Comparison of ENCODE assay signal across 21 cellular contexts in the genomic region with DNA sequence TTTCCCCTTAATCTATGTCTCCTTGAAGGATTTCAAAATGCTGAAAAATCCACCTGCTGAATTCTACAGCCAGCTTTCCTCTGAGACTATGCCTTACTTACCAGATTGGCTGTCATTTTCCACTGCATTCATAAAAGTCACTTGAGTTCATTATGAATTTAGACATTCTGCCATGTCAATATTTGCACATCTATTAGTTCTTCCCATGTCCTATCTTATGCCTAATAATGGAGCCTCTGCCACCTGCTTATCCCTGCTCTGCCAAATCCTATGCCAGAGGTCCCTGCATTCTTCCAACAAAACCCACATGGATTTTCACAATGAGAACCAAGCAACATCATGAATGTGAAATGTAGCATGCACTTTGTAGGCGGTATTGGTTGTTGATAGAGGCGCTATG. TPM values are rescaled to one million over a fixed set of nuclear protein-coding genes. Genes with fewer than 3 reads are reported as not detected.
A peak's percentile ranks its signal among the peaks of the same experiment; 100 is the strongest.
DNase-seq lines count a peak whose midpoint lies in the region; FAIRE-seq and TF ChIP-seq lines count a peak whose summit lies in the region.
"Had no signal": no experiment of that assay in that cellular context is flagged by ENCODE, and none has a peak within 500 bp of the region (broad histone marks: within the 10 kb centered on the region; RNA-seq: fewer than 3 reads in every experiment).

No MANE protein-coding gene starts in this region.

- H3K27me3 Mint-ChIP-seq in HFFc6 (ENCODE audit: insufficient read depth): no peaks in the 10 kb centered on the region

- H3K9me3 ChIP-seq in mesenchymal stem cell (ENCODE audit: control insufficient read depth, low read length): no peaks in the 10 kb centered on the region
- H3K9me3 ChIP-seq: SK-N-SH had no signal

- TF ChIP-seq CTCF in LNCaP clone FGC (IDR thresholded peaks at IDR 0.05; ENCODE audit: control insufficient read depth, extremely low read depth, insufficient read depth): no peak
- no peak for TF ChIP-seq CTCF in HFFc6 (IDR thresholded peaks at IDR 0.05)

- no peaks in the 10 kb centered on the region for H3K27me3 ChIP-seq in mesenchymal stem cell (ENCODE audit: control insufficient read depth in 1 of 2, insufficient read depth in 1 of 2, low read length in 2 of 2)

- H2BK15ac ChIP-seq in mesenchymal stem cell (ENCODE audit: low read depth, poor library complexity, severe bottlenecking): no peak overlapping the region

- no peak overlapping the region for H4K91ac ChIP-seq in mesenchymal stem cell (ENCODE audit: low read length)

- no peaks in the 10 kb centered on the region for H3K4me1 ChIP-seq in mesenchymal stem cell (ENCODE audit: control insufficient read depth, insufficient read depth, low read depth, low read length)

- H3K27ac Mint-ChIP-seq in HFFc6: no peak overlapping the region
- H3K27ac Mint-ChIP-seq: GM23338 had no signal

- H3K36me3 Mint-ChIP-seq in HFFc6 (ENCODE audit: low read depth): no peaks in the 10 kb centered on the region

- H3K23ac ChIP-seq in mesenchymal stem cell (ENCODE audit: low read length in 2 of 2): no peak overlapping the region

- no peak overlapping the region for H3K4me2 ChIP-seq in mesenchymal stem cell (ENCODE audit: low read length, poor library complexity, severe bottlenecking)
- H3K4me2 ChIP-seq: GM23338, PC-9, SK-N-SH had no signal

- no peak overlapping the region for H3K4me3 ChIP-seq in LNCaP clone FGC (ENCODE audit: low read depth, low read length)
- peak overlapping the region in 1 of 2 experiments; percentile 26 for H3K4me3 ChIP-seq in mesenchymal stem cell (ENCODE audit: insufficient read depth in 1 of 2, low read depth in 1 of 2, low read length in 2 of 2)
- H3K4me3 ChIP-seq: GM23338, K562, PC-9 had no signal

- DNase-seq in NCI-H345 (lab: John Stamatoyannopoulos, UW) (peak; percentile 1), NCI-H345 treated with DMSO at 0.1 percent for 48 hours (lab: John Stamatoyannopoulos, UW; ENCODE audit: unreplicated experiment) (no peak), LNCaP clone FGC (ENCODE audit: low read depth) (peak; percentile 89), NCI-H69 (lab: John Stamatoyannopoulos, UW) (peak; percentile 75), mesenchymal stem cell (no peak), hepatic stellate cell (ENCODE audit: low spot score) (no peak), HFFc6 (no peak), GM12891 (ENCODE audit: insufficient read length, low spot score) (no peak)
- DNase-seq: DMS79 treated with DMSO at 0.1 percent for 48 hours, NCI-H1092 treated with DMSO at 0.1 percent for 48 hours, NCI-H2081 treated with DMSO at 0.1 percent for 48 hours, NCI-H524, PC-9, SK-N-SH, T-helper 1 cell had no signal

- H2AK5ac ChIP-seq in mesenchymal stem cell (ENCODE audit: low read length, severe bottlenecking): no peak overlapping the region

- no peaks in the 10 kb centered on the region for H3K79me1 ChIP-seq in mesenchymal stem cell (replicated peaks; ENCODE audit: low read length, poor library complexity, severe bottlenecking)

- WGBS in mesenchymal stem cell: no CpG with 5 or more reads among the region's 2 CpGs

- peaks cover 23% of the 10 kb centered on the region for H3K4me1 Mint-ChIP-seq in HFFc6 (ENCODE audit: low read depth)

- H3K9ac ChIP-seq in mesenchymal stem cell (ENCODE audit: low read length): peak overlapping the region; percentile 61
- H3K9ac ChIP-seq: SK-N-SH had no signal

- H3K4ac ChIP-seq in mesenchymal stem cell (ENCODE audit: low read depth in 1 of 2, low read length in 2 of 2): no peak overlapping the region

- H3K18ac ChIP-seq in mesenchymal stem cell (ENCODE audit: low read depth in 1 of 2, low read length in 2 of 2): no peak overlapping the region

- TF ChIP-seq POLR2A in GM12891 (IDR thresholded peaks at IDR 0.05; ENCODE audit: low read depth, low read length): no peak

- no peak overlapping the region for H2BK5ac ChIP-seq in mesenchymal stem cell (ENCODE audit: low read depth, low read length, poor library complexity, severe bottlenecking)

- no peaks in the 10 kb centered on the region for H3K9me3 Mint-ChIP-seq in HFFc6
- H3K9me3 Mint-ChIP-seq: GM23338 had no signal

- FAIRE-seq in GM12891 (lab: Jason Lieb, UNC): no peak
- FAIRE-seq: G401.6, GM12892, K562 had no signal

- H3K27ac ChIP-seq in mesenchymal stem cell (ENCODE audit: low read length, poor library complexity, severe bottlenecking): no peak overlapping the region
- H3K27ac ChIP-seq: C4-2B, HL-60, PC-9 had no signal

- peaks cover 0 to 58% of the 10 kb centered on the region in 2 experiments for H3K36me3 ChIP-seq in mesenchymal stem cell (ENCODE audit: control insufficient read depth in 1 of 2, insufficient read depth in 2 of 2, low read depth in 1 of 2, low read length in 2 of 2)

- H2BK12ac ChIP-seq in mesenchymal stem cell (ENCODE audit: low read length in 2 of 2): no peak overlapping the region

- H2BK120ac ChIP-seq in mesenchymal stem cell (ENCODE audit: low read depth, low read length): no peak overlapping the region

- H3K14ac ChIP-seq in mesenchymal stem cell (ENCODE audit: low read length in 2 of 2): no peak overlapping the region

- H3K4me3 Mint-ChIP-seq in HFFc6: no peak overlapping the region
- H3K4me3 Mint-ChIP-seq: GM23338 had no signal

- H2AFZ ChIP-seq in mesenchymal stem cell (ENCODE audit: low read depth, low read length): no peak overlapping the region
- H2AFZ ChIP-seq: PC-9 had no signal

- H4K8ac ChIP-seq in mesenchymal stem cell (ENCODE audit: low read length): no peak overlapping the region

TF ChIP-seq in GM12891, 5 proteins besides CTCF, POLR2A, EP300 and RAD21:
- no peak for TF ChIP-seq TAF1 (IDR thresholded peaks at IDR 0.05; ENCODE audit: low read depth, low read length)
- TF ChIP-seq POU2F2 (IDR thresholded peaks at IDR 0.05; ENCODE audit: low read depth, low read length): no peak
- TF ChIP-seq POLR2AphosphoS5 (IDR thresholded peaks at IDR 0.05; ENCODE audit: low read depth, low read length): no peak
- TF ChIP-seq SPI1 (IDR thresholded peaks at IDR 0.05; ENCODE audit: low read depth, low read length): no peak
- TF ChIP-seq PAX5 (IDR thresholded peaks at IDR 0.05; ENCODE audit: insufficient read depth, low read length, severe bottlenecking): no peak
TF ChIP-seq in GM12891: peak in this region for 0.

RNA-seq across cellular contexts. Expression of a gene that starts 42.6 kb away (rescaled TPM):
- polyA plus RNA-seq in mesenchymal stem cell (2013, experiment 1 of 2): 34.3 TPM
- 34.9 TPM for polyA plus RNA-seq in mesenchymal stem cell (2013, experiment 2 of 2)
- 1 to 10 TPM; 1.7 to 8.5 (median 6.9) TPM for total RNA-seq in HFFc6 (2021; fragmentation: NEBNext Ultra II Directional; extraction: Animal tissue kit (Norgen Biotek cat#: 25700))
- 0.13 TPM for polyA plus RNA-seq in GM12891 (2012; ENCODE audit: low read depth, missing spikeins)
- total RNA-seq: GM23338 had no signal
- polyA plus RNA-seq: GM23338 had no signal

Comparison
In these comparisons a context has a peak if more than half of its experiments do, and no peak if none do; other contexts are left out.
1. DNase-seq: peak in NCI-H345 (single experiment), LNCaP clone FGC (single experiment) and NCI-H69 (single experiment); none in NCI-H345 treated with DMSO at 0.1 percent for 48 hours (single experiment), mesenchymal stem cell (single experiment), hepatic stellate cell (single experiment), HFFc6 (single experiment) and GM12891 (single experiment).